17 cellular contexts compared by ENCODE assay signal in the genomic region with DNA sequence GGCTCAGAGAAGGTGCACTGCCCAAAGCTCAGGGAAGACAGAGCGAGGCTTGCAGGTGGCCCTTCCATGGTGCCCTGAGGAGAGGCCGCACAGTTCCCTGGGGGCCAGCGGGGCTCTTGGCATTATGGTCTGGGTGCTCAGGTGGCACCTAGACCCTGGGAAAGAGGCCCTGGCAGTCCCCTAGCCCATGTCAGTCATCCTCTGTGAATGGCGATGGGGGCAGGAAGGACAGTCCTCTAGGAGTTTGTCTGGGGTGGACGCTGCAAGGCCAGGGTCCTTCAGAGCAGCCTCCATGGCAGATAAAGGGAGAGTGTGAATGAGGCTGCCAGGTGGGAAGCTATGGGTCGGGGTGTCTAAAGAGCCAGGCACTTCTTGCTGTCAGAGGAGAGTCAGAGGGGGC.
"Had no signal": no experiment of that assay in that cellular context is flagged by ENCODE, and none has a peak within 500 bp of the region (broad histone marks: within the 10 kb centered on the region; RNA-seq: fewer than 3 reads in every experiment).

No MANE protein-coding gene starts in this region.

- H3K4me1 ChIP-seq: testis, tibial nerve had no signal

- DNase-seq: caudate nucleus; effector CD4-positive, alpha-beta T cell; endodermal cell; erythroblast; foreskin melanocyte; islet precursor cell; mesendoderm; naive B cell; right cardiac atrium; stimulated activated CD4-positive, alpha-beta T cell treated with anti-CD3 and anti-CD28 coated beads, Interleukin-2, amount 100 ng/mL, for 24 hours; stimulated activated CD4-positive, alpha-beta T cell treated with anti-CD3 and anti-CD28 coated beads, Interleukin-4, amount 100 ng/mL, for 4 hours; stimulated activated naive B cell treated with anti-CD40 and anti-IgM and Interleukin-4, amounts not matched to agents 10 μg/mL and 1 μg/mL and 100 μg/mL, for 72 hours; stimulated activated naive CD8-positive, alpha-beta T cell treated with anti-CD3 and anti-CD28 coated beads, Interleukin-15, amount 100 ng/mL, for 72 hours; testis had no signal

- H3K9me3 ChIP-seq: neutrophil, testis, tibial nerve had no signal

- H3K27ac ChIP-seq: coronary artery, neutrophil, testis, tibial nerve had no signal

- H3K36me3 ChIP-seq: neutrophil, tibial nerve had no signal

- H3K27me3 ChIP-seq: neutrophil, testis, tibial nerve had no signal

- H3K4me3 ChIP-seq: coronary artery, testis, tibial nerve had no signal

- ATAC-seq: stimulated activated naive B cell treated with anti-CD40 and anti-IgM and Interleukin-4, amounts not matched to agents 10 μg/mL and 1 μg/mL and 100 μg/mL, for 72 hours; stimulated activated naive CD8-positive, alpha-beta T cell treated with anti-CD3 and anti-CD28 coated beads, Interleukin-15, amount 100 ng/mL, for 72 hours had no signal
